8 cellular contexts compared by ENCODE assay signal in genomic region chr4:47486306-47486705, GRCh38. TPM values are rescaled to one million over a fixed set of nuclear protein-coding genes. Genes with fewer than 3 reads are reported as not detected.
DNase-seq lines count a peak whose midpoint lies in the region; ATAC-seq and TF ChIP-seq lines count a peak whose summit lies in the region.

No MANE protein-coding gene starts in this region.

- TF ChIP-seq CTCF in left lung (IDR thresholded peaks at IDR 0.05): no peak

- intact Hi-C loops in left lung (cut with DNase I): no loop called here

- no peaks in the 10 kb centered on the region for H3K36me3 ChIP-seq in left lung

- peaks cover 0 to 42% of the 10 kb centered on the region in 2 donors for H3K4me1 ChIP-seq in left lung

- peak overlapping the region in 1 of 2 donors; percentile 96 for H3K27ac ChIP-seq in left lung
- peak overlapping the region; percentile 84 for H3K27ac ChIP-seq in substantia nigra (ENCODE audit: low read depth, low read length, poor library complexity, severe bottlenecking)

- no peak for DNase-seq in T-helper 1 cell
- peak; percentile 23 for DNase-seq in amniotic epithelial cell (ENCODE audit: low read depth)
- DNase-seq in left lung: no peak
- peak in 1 of 49 donors; percentile 26 for DNase-seq in substantia nigra (lab: John Stamatoyannopoulos, UW)
- no peak for DNase-seq in NOMO-1 treated with dmso at 0.1 percent for 144 hours (lab: John Stamatoyannopoulos, UW; ENCODE audit: unreplicated experiment)
- no peak for DNase-seq in NCI-H1105 (lab: John Stamatoyannopoulos, UW)
- DNase-seq in NCI-H1092 (lab: John Stamatoyannopoulos, UW): no peak

- H3K36me3 Mint-ChIP-seq in T-helper 1 cell treated with Interleukin-12 subunit alpha and Interleukin-12 subunit beta and Interleukin-4 antibody, amounts not matched to agents 30 μg/mL and 1 μg/mL, for 36 hours (ENCODE audit: low read depth): no peaks in the 10 kb centered on the region

- H3K9me3 Mint-ChIP-seq in T-helper 1 cell treated with Interleukin-12 subunit alpha and Interleukin-12 subunit beta and Interleukin-4 antibody, amounts not matched to agents 30 μg/mL and 1 μg/mL, for 36 hours: no peaks in the 10 kb centered on the region

- peaks cover 18% of the 10 kb centered on the region for H3K4me1 Mint-ChIP-seq in T-helper 1 cell treated with Interleukin-12 subunit alpha and Interleukin-12 subunit beta and Interleukin-4 antibody, amounts not matched to agents 30 μg/mL and 1 μg/mL, for 36 hours (ENCODE audit: low read depth)

- no peaks in the 10 kb centered on the region for H3K27me3 ChIP-seq in left lung

- peak overlapping the region; percentile 40 to 55 for H3K4me3 ChIP-seq in left lung

- H3K9me3 ChIP-seq in left lung: no peaks in the 10 kb centered on the region

- peaks cover 6% of the 10 kb centered on the region for H3K27me3 Mint-ChIP-seq in T-helper 1 cell treated with Interleukin-12 subunit alpha and Interleukin-12 subunit beta and Interleukin-4 antibody, amounts not matched to agents 30 μg/mL and 1 μg/mL, for 36 hours (ENCODE audit: low read depth)

- peak overlapping the region; percentile 87 for H3K4me3 Mint-ChIP-seq in T-helper 1 cell treated with Interleukin-12 subunit alpha and Interleukin-12 subunit beta and Interleukin-4 antibody, amounts not matched to agents 30 μg/mL and 1 μg/mL, for 36 hours

- ATAC-seq in left lung: peak; percentile 2

- peak overlapping the region; percentile 15 for H3K27ac Mint-ChIP-seq in T-helper 1 cell treated with Interleukin-12 subunit alpha and Interleukin-12 subunit beta and Interleukin-4 antibody, amounts not matched to agents 30 μg/mL and 1 μg/mL, for 36 hours

RNA-seq across cellular contexts. Expression of gene ATP10D, which starts 1.2 kb away (rescaled TPM):
- 10 to 100 TPM; 31.8 to 45.9 TPM for total RNA-seq in left lung

RNA-seq across cellular contexts. Expression of gene COMMD8, which starts 22.8 kb away (rescaled TPM):
- total RNA-seq in left lung: 10 to 100 TPM; 20.1 to 22.1 TPM
